ENCODE assay signal across 16 cellular contexts in the genomic region with DNA sequence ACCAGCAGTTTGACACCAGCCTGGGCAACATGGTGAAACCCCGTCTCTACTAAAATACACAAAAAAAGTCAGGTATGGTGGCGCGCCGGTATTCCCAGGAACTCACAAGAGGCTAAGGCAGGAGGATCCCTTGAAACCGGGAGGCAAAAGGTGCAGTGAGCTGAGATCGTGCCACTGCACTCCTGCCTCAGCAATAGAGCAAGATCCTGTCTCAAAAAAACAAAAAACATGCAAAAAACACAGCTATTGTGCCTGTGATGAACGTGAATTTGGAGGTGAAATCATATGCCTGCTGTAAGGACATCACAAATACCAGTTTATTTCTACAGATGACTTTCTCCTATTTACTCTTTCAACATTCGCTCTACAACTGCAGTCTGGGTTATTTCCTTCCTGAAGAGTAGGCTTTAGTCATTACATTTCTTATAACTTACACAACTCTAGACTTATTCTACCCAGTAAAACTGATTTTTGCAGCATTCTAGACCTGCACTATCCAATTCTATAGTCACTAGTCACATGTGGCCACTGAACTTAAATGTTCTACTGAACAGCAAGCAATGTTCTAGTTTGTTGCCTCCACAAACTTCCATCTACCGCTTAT. TPM values are rescaled to one million over a fixed set of nuclear protein-coding genes. Genes with fewer than 3 reads are reported as not detected.
DNase-seq lines count a peak whose midpoint lies in the region; ATAC-seq, FAIRE-seq and TF ChIP-seq lines count a peak whose summit lies in the region.
"Had no signal": no experiment of that assay in that cellular context is flagged by ENCODE, and none has a peak within 500 bp of the region (broad histone marks: within the 10 kb centered on the region; RNA-seq: fewer than 3 reads in every experiment).

No MANE protein-coding gene starts in this region.

- FAIRE-seq in bronchial epithelial cell (lab: Jason Lieb, UNC), result no peak

- H3K9me3 Mint-ChIP-seq in CD4-positive, alpha-beta memory T cell, result no peaks in the 10 kb centered on the region
- H3K9me3 Mint-ChIP-seq in HFFc6 (no peaks in the 10 kb centered on the region), nephron progenitor cell (no peaks in the 10 kb centered on the region)

- peaks cover 98% of the 10 kb centered on the region for H3K4me1 ChIP-seq in CD4-positive, alpha-beta memory T cell (ENCODE audit: insufficient read depth, low read length)

- H3K4me1 Mint-ChIP-seq in CD4-positive, alpha-beta memory T cell, result peaks cover 45 to 86% (median 64%) of the 10 kb centered on the region in 4 donors
- H3K4me1 Mint-ChIP-seq in HFFc6 (ENCODE audit: low read depth) (peaks cover 88% of the 10 kb centered on the region), nephron progenitor cell (peaks cover 11% of the 10 kb centered on the region)

- H3K27me3 Mint-ChIP-seq in CD4-positive, alpha-beta memory T cell, result no peaks in the 10 kb centered on the region
- H3K27me3 Mint-ChIP-seq in HFFc6 (ENCODE audit: insufficient read depth), result no peaks in the 10 kb centered on the region; the same call in none of the 2 replicates
- no peaks in the 10 kb centered on the region for H3K27me3 Mint-ChIP-seq in nephron progenitor cell (ENCODE audit: low read depth, poor library complexity)

- CTCF ChIA-PET in CD4-positive, alpha-beta memory T cell (lab: Charles Lee; ENCODE audit: partially characterized antibody), result interaction anchor here (1.1 to 1.4 kb wide), 2 partner anchors 15 to 35 kb away, joined by 3 read pairs; no protein-coding TSS in a partner anchor

- POLR2A ChIA-PET in CD4-positive, alpha-beta memory T cell (lab: Charles Lee; ENCODE audit: partially characterized antibody), result interaction anchor here (0.8 to 2.7 kb wide), 3 partner anchors 10 to 278 kb away, joined by 3 to 16 read pairs (median 3); no protein-coding TSS in a partner anchor

- intact Hi-C loops in CD4-positive, alpha-beta memory T cell (cut with micrococcal nuclease), result no loop called here

- peaks cover 46 to 82% of the 10 kb centered on the region in 2 donors for H3K36me3 Mint-ChIP-seq in CD4-positive, alpha-beta memory T cell
- peaks cover 58% of the 10 kb centered on the region for H3K36me3 Mint-ChIP-seq in HFFc6 (ENCODE audit: low read depth)
- H3K36me3 Mint-ChIP-seq in nephron progenitor cell (ENCODE audit: low read depth), result peaks cover 91% of the 10 kb centered on the region

- no peak for DNase-seq in CD4-positive, alpha-beta memory T cell
- DNase-seq in HFFc6, result no peak
- DNase-seq in bronchial epithelial cell (ENCODE audit: low read depth), result peak; percentile 21
- no peak for DNase-seq in nephron progenitor cell
- no peak for DNase-seq in NCI-H1930 (lab: John Stamatoyannopoulos, UW)
- DNase-seq in islet precursor cell, result no peak
- DNase-seq: COR-L47, heart right ventricle, left lung, NCI-H524 treated with DMSO at 0.1 percent for 48 hours, RPMI8226 had no signal

- TF ChIP-seq CTCF in HFFc6 (IDR thresholded peaks at IDR 0.05), result no peak
- TF ChIP-seq CTCF in bronchial epithelial cell (IDR thresholded peaks at IDR 0.05; ENCODE audit: insufficient read depth, low read length, severe bottlenecking), result no peak
- no peak for TF ChIP-seq CTCF in nephron progenitor cell (IDR thresholded peaks at IDR 0.05)

- peak overlapping the region; percentile 14 to 69 (median 50) for H3K4me3 Mint-ChIP-seq in CD4-positive, alpha-beta memory T cell
- H3K4me3 Mint-ChIP-seq in HFFc6, result peak overlapping the region; percentile 75
- H3K4me3 Mint-ChIP-seq in nephron progenitor cell, result no peak overlapping the region

- peak overlapping the region; percentile 45 to 95 (median 83) for H3K27ac Mint-ChIP-seq in CD4-positive, alpha-beta memory T cell
- H3K27ac Mint-ChIP-seq in HFFc6 (peak overlapping the region; percentile 79), nephron progenitor cell (peak overlapping the region; percentile 68)

- ATAC-seq in GM19035 (IDR thresholded peaks at IDR 0.05; ENCODE audit: unreplicated experiment), result no peak
- ATAC-seq: heart right ventricle, left lung had no signal

- no peaks in the 10 kb centered on the region for H3K27me3 ChIP-seq in CD4-positive, alpha-beta memory T cell (ENCODE audit: insufficient read depth, low read length)
- H3K27me3 ChIP-seq in bronchial epithelial cell (ENCODE audit: control insufficient read depth, insufficient read depth, low read length), result no peaks in the 10 kb centered on the region
- H3K27me3 ChIP-seq: heart right ventricle, left lung had no signal

- H3K36me3 ChIP-seq in CD4-positive, alpha-beta memory T cell (ENCODE audit: insufficient read depth, low read length), result peaks cover 58% of the 10 kb centered on the region
- H3K36me3 ChIP-seq in bronchial epithelial cell (ENCODE audit: control insufficient read depth, insufficient read depth, low read length), result peaks cover 17% of the 10 kb centered on the region

- H3K27ac ChIP-seq in CD4-positive, alpha-beta memory T cell (ENCODE audit: low read depth, low read length), result no peak overlapping the region
- H3K27ac ChIP-seq: heart right ventricle had no signal

- H3K9me3 ChIP-seq in CD4-positive, alpha-beta memory T cell (ENCODE audit: control insufficient read depth in 1 of 2, low read length in 2 of 2), result no peaks in the 10 kb centered on the region
- H3K9me3 ChIP-seq: heart right ventricle, left lung had no signal

- no peak overlapping the region for H3K4me3 ChIP-seq in CD4-positive, alpha-beta memory T cell (ENCODE audit: low read length in 2 of 2)
- no peak overlapping the region for H3K4me3 ChIP-seq in bronchial epithelial cell (ENCODE audit: low read depth, low read length)
- H3K4me3 ChIP-seq: heart right ventricle, left lung had no signal

RNA-seq across cellular contexts. Expression of gene HNRNPC, which starts 48.3 kb away (rescaled TPM):
- 100 to 1,000 TPM; 538 to 539 TPM for total RNA-seq in CD4-positive, alpha-beta memory T cell
- polyA plus RNA-seq in CD4-positive, alpha-beta memory T cell, result 1,000 to 10,000 TPM in 1 of 2 donors, 100 to 1,000 TPM in 1; 705 to 1,178 TPM
- total RNA-seq in HFFc6 (2021; fragmentation: NEBNext Ultra II Directional; extraction: Animal tissue kit (Norgen Biotek cat#: 25700)), result 100 to 1,000 TPM; 528 to 684 (median 604) TPM
- total RNA-seq in bronchial epithelial cell, result 870 and 967 TPM in 2 replicates

RNA-seq across cellular contexts. Expression of gene RPGRIP1, which starts 58.9 kb away (rescaled TPM):
- under 1 TPM in 1 of 2 experiments, not detected in 1; 0.47 TPM for total RNA-seq in CD4-positive, alpha-beta memory T cell
- polyA plus RNA-seq in CD4-positive, alpha-beta memory T cell, result not detected
- not detected for total RNA-seq in HFFc6 (2021; fragmentation: NEBNext Ultra II Directional; extraction: Animal tissue kit (Norgen Biotek cat#: 25700))
- total RNA-seq in bronchial epithelial cell, result not detected in 2 replicates
- total RNA-seq: activated CD8-positive, alpha-beta memory T cell treated with anti-CD3 and anti-CD28 coated beads for 36 hours; skeletal muscle tissue; T-helper 2 cell treated with Interferon-gamma antibody and Interleukin-4, amounts not matched to agents 100 ng/mL and 5 ng/mL, for 36 hours; temporal lobe had no signal
